8 cellular contexts compared by ENCODE assay signal in the genomic region with DNA sequence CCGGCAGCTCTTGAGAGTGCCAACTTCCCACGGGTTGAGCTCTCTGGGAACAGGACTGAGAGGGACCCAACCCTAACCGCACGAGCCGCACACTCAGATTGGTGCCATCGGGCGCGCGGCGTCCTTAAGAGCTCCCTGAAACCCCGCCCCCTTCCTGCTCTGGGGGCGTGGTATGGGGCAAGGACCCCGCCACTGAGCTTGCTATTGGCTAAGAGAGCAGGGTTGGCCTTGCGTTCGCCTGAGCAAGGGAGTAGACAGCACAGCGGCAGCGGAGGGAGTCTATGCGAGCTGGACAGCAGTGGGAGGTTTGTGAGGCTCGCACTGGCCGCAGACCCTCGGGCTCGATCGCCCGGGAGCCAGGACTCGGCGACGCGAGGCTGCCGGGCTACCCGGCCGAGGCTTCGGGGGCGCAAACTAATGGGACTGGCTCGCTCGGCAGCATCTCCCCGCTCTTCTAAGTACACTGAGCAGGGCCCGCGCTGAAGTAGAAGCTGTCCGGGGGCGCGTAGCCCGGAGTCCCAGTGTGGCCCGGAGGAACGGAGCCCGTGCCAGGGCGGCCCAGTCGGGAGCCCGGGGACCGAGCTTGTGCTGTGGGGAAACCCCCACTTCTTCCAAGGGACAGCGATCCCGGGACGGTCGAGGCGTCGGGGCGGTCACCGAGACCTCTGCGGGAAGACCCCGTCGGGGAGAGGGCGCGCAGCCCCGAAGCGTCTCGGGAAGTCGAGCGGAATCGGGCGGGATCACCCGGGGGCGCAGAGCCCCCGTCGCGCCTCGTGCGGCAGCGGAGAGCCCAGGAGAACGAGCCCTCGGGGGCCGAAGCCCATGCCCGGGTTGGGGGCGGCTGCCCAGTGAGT. TPM values are rescaled to one million over a fixed set of nuclear protein-coding genes. Genes with fewer than 3 reads are reported as not detected.
DNase-seq lines count a peak whose midpoint lies in the region; ATAC-seq and TF ChIP-seq lines count a peak whose summit lies in the region.

A gene (plus strand): TSS at position 282 of the 854 bp plus-strand sequence. CDS start 756 bp downstream, outside the sequence.

- peak within 1 kb of the TSS; percentile 65 to 79 (median 70) for H3K4me3 ChIP-seq in esophagus muscularis mucosa

- TF ChIP-seq POLR2A in esophagus muscularis mucosa (IDR thresholded peaks at IDR 0.05; ENCODE audit: low read depth), result peak; percentile 16

- peaks cover 21% of the 10 kb centered on the region for H3K4me1 Mint-ChIP-seq in activated T-cell treated with anti-CD3 and anti-CD28 coated beads, Interleukin-2, amount 50 U/mL, for 72 hours (ENCODE audit: low read depth)

- no peaks in the 10 kb centered on the region for H3K9me3 ChIP-seq in esophagus muscularis mucosa

- DNase-seq in DMS153 (lab: John Stamatoyannopoulos, UW) (peak; percentile 84), esophagus muscularis mucosa (ENCODE audit: extremely low spot score) (peak; percentile 96), myocyte (ENCODE audit: low read depth) (peak; percentile 95)
- DNase-seq in activated T-cell treated with anti-CD3 and anti-CD28 coated beads, Interleukin-2, amount 50 U/mL, for 72 hours, result peak; percentile 84 to 87
- peak; percentile 72 to 79 for DNase-seq in stimulated activated CD8-positive, alpha-beta memory T cell treated with anti-CD3 and anti-CD28 coated beads, Interleukin-7, amount 100 ng/mL, for 4 hours (ENCODE audit: low read depth in 2 of 2)

- peaks cover 0 to 6% (median 0%) of the 10 kb centered on the region in 4 donors for H3K27me3 ChIP-seq in esophagus muscularis mucosa

- no peak for TF ChIP-seq EP300 in Ishikawa (IDR thresholded peaks at IDR 0.05; ENCODE audit: borderline replicate concordance)
- TF ChIP-seq EP300 in esophagus muscularis mucosa (IDR thresholded peaks at IDR 0.05), result no peak

- 48% methylated on average over 34 of the region's 82 CpGs for WGBS in esophagus muscularis mucosa

- peaks cover 18% of the 10 kb centered on the region for H3K27me3 Mint-ChIP-seq in activated T-cell treated with anti-CD3 and anti-CD28 coated beads, Interleukin-2, amount 50 U/mL, for 72 hours (ENCODE audit: low read depth)

- H3K27ac Mint-ChIP-seq in activated T-cell treated with anti-CD3 and anti-CD28 coated beads, Interleukin-2, amount 50 U/mL, for 72 hours, result peak within 1 kb of the TSS; percentile 15

- intact Hi-C loops in esophagus muscularis mucosa (cut with DNase I), result loop anchor here (2.0 to 10.0 kb wide), 3 partner anchors 306 to 456 kb away; no protein-coding TSS in a partner anchor

- H3K4me3 Mint-ChIP-seq in activated T-cell treated with anti-CD3 and anti-CD28 coated beads, Interleukin-2, amount 50 U/mL, for 72 hours, result peak within 1 kb of the TSS; percentile 85 to 87

- H3K36me3 Mint-ChIP-seq in activated T-cell treated with anti-CD3 and anti-CD28 coated beads, Interleukin-2, amount 50 U/mL, for 72 hours (ENCODE audit: insufficient read depth in 2 of 2), result no peaks in the 10 kb centered on the region

- H3K9me3 Mint-ChIP-seq in activated T-cell treated with anti-CD3 and anti-CD28 coated beads, Interleukin-2, amount 50 U/mL, for 72 hours, result no peaks in the 10 kb centered on the region

- no peaks in the 10 kb centered on the region for H3K36me3 ChIP-seq in esophagus muscularis mucosa

- H3K27ac ChIP-seq in esophagus muscularis mucosa (replicated peaks in 1 of 4), result peak within 1 kb of the TSS; percentile 81 to 86 (median 84)

- TF ChIP-seq CTCF in esophagus muscularis mucosa (IDR thresholded peaks at IDR 0.05), result no peak

- TF ChIP-seq RAD21 in Ishikawa (IDR thresholded peaks at IDR 0.05; ENCODE audit: low read depth), result no peak

- peak; percentile 86 for ATAC-seq in GM21529 (IDR thresholded peaks at IDR 0.05; ENCODE audit: unreplicated experiment)
- ATAC-seq in activated T-cell treated with anti-CD3 and anti-CD28 coated beads, Interleukin-2, amount 50 U/mL, for 72 hours (replicated peaks in 1 of 2), result peak; percentile 89 to 90

- H3K4me1 ChIP-seq in esophagus muscularis mucosa, result peaks cover 6 to 44% (median 39%) of the 10 kb centered on the region in 4 donors

TF ChIP-seq in Ishikawa, 13 proteins besides CTCF, POLR2A, EP300 and RAD21 (continues in another document):
- TF ChIP-seq TEAD4 (IDR thresholded peaks at IDR 0.05) (no peak), EGR1 (IDR thresholded peaks at IDR 0.05) (no peak), TAF1 (IDR thresholded peaks at IDR 0.05; ENCODE audit: low read depth) (peak; percentile 87), TCF12 (IDR thresholded peaks at IDR 0.05; ENCODE audit: low read depth) (no peak), YY1 (IDR thresholded peaks at IDR 0.05; ENCODE audit: low read depth) (no peak), FOXM1 (IDR thresholded peaks at IDR 0.05; ENCODE audit: borderline replicate concordance, low read depth) (no peak), ZBTB7A (IDR thresholded peaks at IDR 0.05; ENCODE audit: low read depth) (peak; percentile 62; the same call in 1 of the 2 replicates), CEBPB (IDR thresholded peaks at IDR 0.05) (no peak)
- TF ChIP-seq, protein P1, sequence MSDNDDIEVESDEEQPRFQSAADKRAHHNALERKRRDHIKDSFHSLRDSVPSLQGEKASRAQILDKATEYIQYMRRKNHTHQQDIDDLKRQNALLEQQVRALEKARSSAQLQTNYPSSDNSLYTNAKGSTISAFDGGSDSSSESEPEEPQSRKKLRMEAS (IDR thresholded peaks at IDR 0.05), result peak; percentile 19; the same call in 1 of the 2 replicates
- TF ChIP-seq, protein P2, sequence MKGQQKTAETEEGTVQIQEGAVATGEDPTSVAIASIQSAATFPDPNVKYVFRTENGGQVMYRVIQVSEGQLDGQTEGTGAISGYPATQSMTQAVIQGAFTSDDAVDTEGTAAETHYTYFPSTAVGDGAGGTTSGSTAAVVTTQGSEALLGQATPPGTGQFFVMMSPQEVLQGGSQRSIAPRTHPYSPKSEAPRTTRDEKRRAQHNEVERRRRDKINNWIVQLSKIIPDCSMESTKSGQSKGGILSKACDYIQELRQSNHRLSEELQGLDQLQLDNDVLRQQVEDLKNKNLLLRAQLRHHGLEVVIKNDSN (IDR thresholded peaks at IDR 0.05), result no peak

TF ChIP-seq in PFSK-1, 5 proteins besides CTCF, POLR2A, EP300 and RAD21:
- TF ChIP-seq TAF1 (IDR thresholded peaks at IDR 0.05; ENCODE audit: borderline replicate concordance, insufficient read depth, low read length), result peak; percentile 99
- no peak for TF ChIP-seq SIN3A (IDR thresholded peaks at IDR 0.05; ENCODE audit: borderline replicate concordance, insufficient read depth, low read length)
- TF ChIP-seq FOXP2 (optimal IDR thresholded peaks at IDR 0.05; ENCODE audit: borderline replicate concordance, extremely low read depth, extremely low read length, insufficient read depth), result no peak
- TF ChIP-seq, protein P3, sequence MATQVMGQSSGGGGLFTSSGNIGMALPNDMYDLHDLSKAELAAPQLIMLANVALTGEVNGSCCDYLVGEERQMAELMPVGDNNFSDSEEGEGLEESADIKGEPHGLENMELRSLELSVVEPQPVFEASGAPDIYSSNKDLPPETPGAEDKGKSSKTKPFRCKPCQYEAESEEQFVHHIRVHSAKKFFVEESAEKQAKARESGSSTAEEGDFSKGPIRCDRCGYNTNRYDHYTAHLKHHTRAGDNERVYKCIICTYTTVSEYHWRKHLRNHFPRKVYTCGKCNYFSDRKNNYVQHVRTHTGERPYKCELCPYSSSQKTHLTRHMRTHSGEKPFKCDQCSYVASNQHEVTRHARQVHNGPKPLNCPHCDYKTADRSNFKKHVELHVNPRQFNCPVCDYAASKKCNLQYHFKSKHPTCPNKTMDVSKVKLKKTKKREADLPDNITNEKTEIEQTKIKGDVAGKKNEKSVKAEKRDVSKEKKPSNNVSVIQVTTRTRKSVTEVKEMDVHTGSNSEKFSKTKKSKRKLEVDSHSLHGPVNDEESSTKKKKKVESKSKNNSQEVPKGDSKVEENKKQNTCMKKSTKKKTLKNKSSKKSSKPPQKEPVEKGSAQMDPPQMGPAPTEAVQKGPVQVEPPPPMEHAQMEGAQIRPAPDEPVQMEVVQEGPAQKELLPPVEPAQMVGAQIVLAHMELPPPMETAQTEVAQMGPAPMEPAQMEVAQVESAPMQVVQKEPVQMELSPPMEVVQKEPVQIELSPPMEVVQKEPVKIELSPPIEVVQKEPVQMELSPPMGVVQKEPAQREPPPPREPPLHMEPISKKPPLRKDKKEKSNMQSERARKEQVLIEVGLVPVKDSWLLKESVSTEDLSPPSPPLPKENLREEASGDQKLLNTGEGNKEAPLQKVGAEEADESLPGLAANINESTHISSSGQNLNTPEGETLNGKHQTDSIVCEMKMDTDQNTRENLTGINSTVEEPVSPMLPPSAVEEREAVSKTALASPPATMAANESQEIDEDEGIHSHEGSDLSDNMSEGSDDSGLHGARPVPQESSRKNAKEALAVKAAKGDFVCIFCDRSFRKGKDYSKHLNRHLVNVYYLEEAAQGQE (IDR thresholded peaks at IDR 0.05; ENCODE audit: insufficient read depth in 1 of 2, low read depth in 2 of 2, low read length in 2 of 2), result peak in 1 of 2 experiments; percentile 79; a peak in 2 of 4 replicates
- peak; percentile 91 for TF ChIP-seq POLR2AphosphoS5 (IDR thresholded peaks at IDR 0.05; ENCODE audit: low read depth, low read length)
TF ChIP-seq in PFSK-1: peak in this region for 3.

RNA-seq across cellular contexts. Expression of the gene that starts here (rescaled TPM):
- 22.2 TPM for polyA plus RNA-seq in PFSK-1 (2012; ENCODE audit: insufficient read length, low read depth)
- 1 to 10 TPM; 5.1 to 5.7 TPM for total RNA-seq in activated T-cell treated with anti-CD3 and anti-CD28 coated beads, Interleukin-2, amount 50 U/mL, for 72 hours
- total RNA-seq in esophagus muscularis mucosa, result 10 to 100 TPM; 16.2 to 37.3 (median 23.9) TPM
- total RNA-seq in myocyte, result 4.8 and 7.2 TPM in 2 replicates
- 2.0 TPM for polyA plus RNA-seq in myocyte (2012)

Comparison
In these comparisons a context has a peak if more than half of its experiments do, and no peak if none do; other contexts are left out.
1. Peak in every context shown above with its lines: DNase-seq, ATAC-seq, H3K4me3 ChIP-seq and H3K27ac ChIP-seq.